1 cellular context compared by ENCODE assay signal in genomic region chr5:150449491-150450339, GRCh38.
TF ChIP-seq lines count a peak whose summit lies in the region.

TSS of gene RPS14 (minus strand) at chr5:150449739. CDS start at chr5:150447733, 2,006 bp downstream.

TF ChIP-seq in HepG2, 621 proteins besides CTCF, POLR2A, EP300 and RAD21 (continued from another document and continues in another):
- TF ChIP-seq ZNF281 (CRISPR knock-in tag; IDR thresholded peaks at IDR 0.05; ENCODE audit: borderline replicate concordance) (no peak), ZNF354B (CRISPR knock-in tag; IDR thresholded peaks at IDR 0.05) (no peak), MED1 (CRISPR knock-in tag; IDR thresholded peaks at IDR 0.05) (peak; percentile 67), HMGXB3 (CRISPR knock-in tag; IDR thresholded peaks at IDR 0.05; ENCODE audit: borderline replicate concordance) (no peak), HOXA7 (CRISPR knock-in tag; IDR thresholded peaks at IDR 0.05) (0 out of 2 replicates have a peak, but pooled peaks have one; percentile 67), YEATS4 (CRISPR knock-in tag; IDR thresholded peaks at IDR 0.05; ENCODE audit: borderline replicate concordance) (peak; percentile 97), HMGXB4 (CRISPR knock-in tag; IDR thresholded peaks at IDR 0.05; ENCODE audit: borderline replicate concordance in 1 of 2, low read depth in 1 of 2) (peak; percentile 93 to 95; a peak in 3 of 4 replicates), DBP (CRISPR knock-in tag; IDR thresholded peaks at IDR 0.05; ENCODE audit: not compliant biosample characterization) (peak; percentile 19), TAF15 (IDR thresholded peaks at IDR 0.05; ENCODE audit: low read depth, low read length, poor library complexity, severe bottlenecking) (no peak), ONECUT2 (CRISPR knock-in tag; IDR thresholded peaks at IDR 0.05) (no peak), HNRNPLL (IDR thresholded peaks at IDR 0.05; ENCODE audit: low read depth, low read length, poor library complexity, severe bottlenecking) (peak; percentile 52), PBX3 (CRISPR knock-in tag; IDR thresholded peaks at IDR 0.05; ENCODE audit: borderline replicate concordance) (no peak), SP4 (CRISPR knock-in tag; IDR thresholded peaks at IDR 0.05) (peak; percentile 90), ARHGAP35 (CRISPR knock-in tag; IDR thresholded peaks at IDR 0.05; ENCODE audit: borderline replicate concordance) (no peak), CREM (IDR thresholded peaks at IDR 0.05) (peak; percentile 95), CREM (CRISPR knock-in tag; IDR thresholded peaks at IDR 0.05) (no peak), MEF2D (CRISPR knock-in tag; IDR thresholded peaks at IDR 0.05) (peak; percentile 69), ZNF205 (CRISPR knock-in tag; IDR thresholded peaks at IDR 0.05) (peak; percentile 35; the same call in 1 of the 2 replicates), ZNF564 (CRISPR knock-in tag; IDR thresholded peaks at IDR 0.05) (no peak), ZNF484 (CRISPR knock-in tag; IDR thresholded peaks at IDR 0.05; ENCODE audit: borderline replicate concordance, low read depth) (no peak), RARA (CRISPR knock-in tag; IDR thresholded peaks at IDR 0.05) (peak; percentile 45; the same call in 1 of the 2 replicates), ZNF576 (CRISPR knock-in tag; IDR thresholded peaks at IDR 0.05) (peak; percentile 71; the same call in 1 of the 2 replicates), LCORL (IDR thresholded peaks at IDR 0.05) (peak; percentile 42; the same call in 1 of the 2 replicates), LCORL (CRISPR knock-in tag; IDR thresholded peaks at IDR 0.05) (no peak), ZNF264 (CRISPR knock-in tag; IDR thresholded peaks at IDR 0.05) (no peak; the same call in 1 of the 2 replicates), ZNF501 (CRISPR knock-in tag; IDR thresholded peaks at IDR 0.05) (peak; percentile 96), SRSF1 (optimal IDR thresholded peaks at IDR 0.05; ENCODE audit: low read depth, low read length) (peak; percentile 97), HHEX (CRISPR knock-in tag; IDR thresholded peaks at IDR 0.05) (no peak), ZNF362 (CRISPR knock-in tag; IDR thresholded peaks at IDR 0.05; ENCODE audit: borderline replicate concordance) (no peak), SRSF9 (IDR thresholded peaks at IDR 0.05; ENCODE audit: borderline replicate concordance, insufficient read depth, low read depth, low read length, poor library complexity, severe bottlenecking) (no peak), FOXO4 (CRISPR knock-in tag; conservative IDR thresholded peaks at IDR 0.05) (no peak), BATF2 (CRISPR knock-in tag; IDR thresholded peaks at IDR 0.05) (0 out of 2 replicates have a peak, but pooled peaks have one; percentile 80), NPAS2 (CRISPR knock-in tag; IDR thresholded peaks at IDR 0.05; ENCODE audit: borderline replicate concordance) (no peak; the same call in 1 of the 2 replicates), YEATS2 (CRISPR knock-in tag; IDR thresholded peaks at IDR 0.05; ENCODE audit: borderline replicate concordance) (peak; percentile 99), CBX5 (CRISPR knock-in tag; IDR thresholded peaks at IDR 0.05; ENCODE audit: borderline replicate concordance) (peak; percentile 90; the same call in 1 of the 2 replicates), RCOR2 (CRISPR knock-in tag; IDR thresholded peaks at IDR 0.05) (peak; percentile 92), DNMT1 (CRISPR knock-in tag; IDR thresholded peaks at IDR 0.05) (no peak; the same call in 1 of the 2 replicates), TFDP1 (CRISPR knock-in tag; IDR thresholded peaks at IDR 0.05; ENCODE audit: borderline replicate concordance) (peak; percentile 68; the same call in 1 of the 2 replicates), ZNF83 (CRISPR knock-in tag; IDR thresholded peaks at IDR 0.05; ENCODE audit: borderline replicate concordance) (no peak), ZNF274 (CRISPR knock-in tag; IDR thresholded peaks at IDR 0.05) (peak; percentile 91), ZSCAN9 (CRISPR knock-in tag; IDR thresholded peaks at IDR 0.05; ENCODE audit: borderline replicate concordance) (peak; percentile 64; the same call in 1 of the 2 replicates), ZHX1 (CRISPR knock-in tag; IDR thresholded peaks at IDR 0.05; ENCODE audit: low read depth) (peak; percentile 72; the same call in 1 of the 2 replicates), ZNF672 (CRISPR knock-in tag; IDR thresholded peaks at IDR 0.05) (no peak), ISL2 (CRISPR knock-in tag; IDR thresholded peaks at IDR 0.05) (peak; percentile 76), CBX1 (IDR thresholded peaks at IDR 0.05; ENCODE audit: low read depth) (no peak)
